Comparison of ENCODE assay signal across 38 cellular contexts in genomic region chrX:57655065-57655464, GRCh38. TPM values are rescaled to one million over a fixed set of nuclear protein-coding genes. Genes with fewer than 3 reads are reported as not detected.
"Had no signal": no experiment of that assay in that cellular context is flagged by ENCODE, and none has a peak within 500 bp of the region (broad histone marks: within the 10 kb centered on the region; RNA-seq: fewer than 3 reads in every experiment).

No MANE protein-coding gene starts in this region.

- H3K9me3 ChIP-seq: body of pancreas had no signal

- FAIRE-seq: bronchial epithelial cell had no signal

- H3K27me3 ChIP-seq: adrenal gland, ascending aorta, body of pancreas, brain microvascular endothelial cell, breast epithelium, cardiac muscle cell had no signal

- H3K36me3 ChIP-seq: adrenal gland, ascending aorta, brain microvascular endothelial cell, breast epithelium, cardiac muscle cell had no signal

- H3K4me1 ChIP-seq: adrenal gland, ascending aorta, body of pancreas, breast epithelium had no signal

- ATAC-seq: activated naive CD4-positive, alpha-beta T cell treated with anti-CD3 and anti-CD28 coated beads, Interleukin-2, amount 50 U/mL, for 72 hours; activated naive CD8-positive, alpha-beta T cell treated with anti-CD3 and anti-CD28 coated beads, Interleukin-2, amount 50 U/mL, for 24 hours; activated T-cell treated with anti-CD3 and anti-CD28 coated beads, Interleukin-2, amount 50 U/mL, for 4 hours; activated T-cell treated with anti-CD3 and anti-CD28 coated beads, Interleukin-2, amount 50 U/mL, for 72 hours; activated T-helper 17 cell treated with anti-CD3 and anti-CD28 coated beads, Interleukin-2, amount 50 U/mL, for 72 hours; body of pancreas had no signal

- H3K4me3 ChIP-seq: adrenal gland, ascending aorta, body of pancreas, breast epithelium, cardiac muscle cell had no signal

- DNase-seq: activated effector memory CD4-positive, alpha-beta T cell treated with anti-CD3 and anti-CD28 coated beads, Interleukin-2, amount 50 U/mL, for 16 hours; activated effector memory CD4-positive, alpha-beta T cell treated with Interleukin-2 at 50 U/mL for 16 hours; activated gamma-delta T cell; activated gamma-delta T cell treated with Interleukin-2 at 50 U/mL for 16 hours; activated naive CD4-positive, alpha-beta T cell; activated naive CD4-positive, alpha-beta T cell treated with anti-CD3 and anti-CD28 coated beads for 36 hours; activated naive CD4-positive, alpha-beta T cell treated with anti-CD3 and anti-CD28 coated beads, Interleukin-2, amount 10 ng/mL, durations not matched to agents 7 days and 5 days; activated naive CD4-positive, alpha-beta T cell treated with anti-CD3 and anti-CD28 coated beads, Interleukin-2, amount 50 U/mL, for 16 hours; activated naive CD4-positive, alpha-beta T cell treated with Interleukin-2 at 50 U/mL for 16 hours; activated naive CD8-positive, alpha-beta T cell treated with anti-CD3 and anti-CD28 coated beads for 36 hours; activated naive CD8-positive, alpha-beta T cell treated with anti-CD3 and anti-CD28 coated beads, Interleukin-2, amount 10 ng/mL, durations not matched to agents 7 days and 5 days; activated naive CD8-positive, alpha-beta T cell treated with anti-CD3 and anti-CD28 coated beads, Interleukin-2, amount 50 U/mL, for 24 hours; activated T-cell treated with anti-CD3 and anti-CD28 coated beads, Interleukin-2, amount 50 U/mL, for 1 hour; activated T-cell treated with anti-CD3 and anti-CD28 coated beads, Interleukin-2, amount 50 U/mL, for 24 hours; activated T-cell treated with anti-CD3 and anti-CD28 coated beads, Interleukin-2, amount 50 U/mL, for 4 hours; activated T-cell treated with anti-CD3 and anti-CD28 coated beads, Interleukin-2, amount 50 U/mL, for 48 hours; activated T-cell treated with anti-CD3 and anti-CD28 coated beads, Interleukin-2, amount 50 U/mL, for 72 hours; adrenal gland; amniotic stem cell; amygdala; anterior cingulate cortex; aorta; body of pancreas; brain microvascular endothelial cell; caudate nucleus; central memory CD4-positive, alpha-beta T cell; cerebellar nuclear complex had no signal

- H3K27ac ChIP-seq: adrenal gland, ascending aorta, body of pancreas, brain microvascular endothelial cell, breast epithelium, cardiac muscle cell had no signal

RNA-seq across cellular contexts. Expression of gene NLRP2B, which starts 25.0 kb away (rescaled TPM):
- total RNA-seq: activated naive CD4-positive, alpha-beta T cell treated with anti-CD3 and anti-CD28 coated beads for 36 hours; activated naive CD4-positive, alpha-beta T cell treated with anti-CD3 and anti-CD28 coated beads, Interleukin-2, amount 50 U/mL, for 72 hours; activated naive CD8-positive, alpha-beta T cell treated with anti-CD3 and anti-CD28 coated beads for 36 hours; activated naive CD8-positive, alpha-beta T cell treated with anti-CD3 and anti-CD28 coated beads, Interleukin-2, amount 10 ng/mL, durations not matched to agents 7 days and 5 days; activated T-cell treated with anti-CD3 and anti-CD28 coated beads, Interleukin-2, amount 50 U/mL, for 4 hours; activated T-cell treated with anti-CD3 and anti-CD28 coated beads, Interleukin-2, amount 50 U/mL, for 72 hours; activated T-helper 1 cell treated with anti-CD3 and anti-CD28 coated beads, Interleukin-12 subunit alpha, Interleukin-12 subunit beta, Interleukin-2, Interleukin-4 antibody, amounts not matched to agents 30 ng/mL and 10 ng/mL and 1 ng/mL, durations not matched to agents 14 hours and 24 hours and 36 hours; activated T-helper 17 cell treated with anti-CD3 and anti-CD28 coated beads, Interleukin-2, amount 50 U/mL, for 72 hours; activated T-helper 2 cell treated with anti-CD3 and anti-CD28 coated beads, Interferon-gamma antibody, Interleukin-2, Interleukin-4, amounts not matched to agents 10 μg/mL and 5 μg/mL and 100 μg/mL, durations not matched to agents 14 hours and 24 hours and 36 hours; ascending aorta; astrocyte; body of pancreas; bronchial epithelial cell; cardiac muscle cell; cardiac septum; chondrocyte had no signal
- polyA plus RNA-seq: adrenal gland, aorta had no signal
